ENCODE assay signal across 1 cellular context in genomic region chr1:118266436-118266835, GRCh38.
TF ChIP-seq lines count a peak whose summit lies in the region.

No MANE protein-coding gene starts in this region.

TF ChIP-seq in GM23338, 12 proteins besides CTCF, POLR2A, EP300 and RAD21 (continued from another document):
- TF ChIP-seq ZNF462 (CRISPR knock-in tag; IDR thresholded peaks at IDR 0.05) (no peak), ZNF331 (CRISPR knock-in tag; IDR thresholded peaks at IDR 0.05; ENCODE audit: low read depth) (no peak), REST (IDR thresholded peaks at IDR 0.05; ENCODE audit: unreplicated experiment) (no peak), POLR2AphosphoS5 (IDR thresholded peaks at IDR 0.05; ENCODE audit: low read depth) (no peak), JUNB (IDR thresholded peaks at IDR 0.05; ENCODE audit: unreplicated experiment) (no peak), CREB1 (CRISPR knock-in tag; IDR thresholded peaks at IDR 0.05; ENCODE audit: low read depth) (no peak), EZH2phosphoT487 (IDR thresholded peaks at IDR 0.05; ENCODE audit: unreplicated experiment) (no peak), ZNF114 (CRISPR knock-in tag; IDR thresholded peaks at IDR 0.05) (no peak)
